ENCODE assay signal across 11 cellular contexts in the genomic region with DNA sequence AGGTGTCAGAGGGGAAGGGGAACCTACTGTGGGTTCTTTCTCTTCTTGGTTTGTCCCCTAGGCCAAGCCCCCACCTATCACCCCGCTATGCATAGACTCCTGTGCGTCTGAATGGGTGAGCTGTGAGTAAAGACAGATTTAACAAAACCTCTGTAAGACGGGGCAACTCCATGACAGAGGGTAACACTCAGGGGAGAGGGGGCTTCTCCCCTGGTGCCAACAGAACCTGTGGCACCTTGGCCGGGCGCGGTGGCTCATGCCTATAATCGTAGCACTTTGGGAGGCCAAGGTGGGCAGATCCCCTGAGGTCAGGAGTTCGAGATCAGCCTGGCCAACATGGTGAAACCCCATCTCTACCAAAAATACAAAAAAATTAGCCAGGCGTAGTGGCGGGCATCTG. TPM values are rescaled to one million over a fixed set of nuclear protein-coding genes. Genes with fewer than 3 reads are reported as not detected.
A peak's percentile ranks its signal among the peaks of the same experiment; 100 is the strongest.
DNase-seq lines count a peak whose midpoint lies in the region; ATAC-seq and TF ChIP-seq lines count a peak whose summit lies in the region.
"Not testable (repeated sequence)": the region's sequence is repeated elsewhere in the genome, so short reads cannot be mapped to it uniquely, and the experiment has no call there.
"Had no signal": no experiment of that assay in that cellular context is flagged by ENCODE, and none has a peak within 500 bp of the region (broad histone marks: within the 10 kb centered on the region; RNA-seq: fewer than 3 reads in every experiment).

No MANE protein-coding gene starts in this region.

- not testable (repeated sequence) for H3K27me3 ChIP-seq in OCI-LY3 (ENCODE audit: low read depth, low read length); colonic mucosa; endodermal cell (ENCODE audit: control insufficient read depth, insufficient read depth, low read length, poor library complexity, severe bottlenecking)

- H3K4me2 ChIP-seq in OCI-LY3 (ENCODE audit: low read length): peak overlapping the region; percentile 16; the same call in 1 of the 2 replicates

- peak overlapping the region; percentile 100 for H3K27ac ChIP-seq in OCI-LY3 (ENCODE audit: low read length)
- not testable (repeated sequence) for H3K27ac ChIP-seq in colonic mucosa; endodermal cell (ENCODE audit: low read depth, low read length)

- not testable (repeated sequence) for H3K36me3 Mint-ChIP-seq in endodermal cell (ENCODE audit: low read depth)
- H3K36me3 Mint-ChIP-seq in naive B cell: peaks cover 5 to 22% of the 10 kb centered on the region in 2 donors
- H3K36me3 Mint-ChIP-seq in stimulated activated memory B cell treated with anti-CD40 and anti-IgM and Interleukin-4, amounts not matched to agents 10 μg/mL and 1 μg/mL and 100 μg/mL, for 72 hours: peaks cover 19% of the 10 kb centered on the region

- not testable (repeated sequence) for H3K4me3 Mint-ChIP-seq in endodermal cell; stimulated activated memory B cell treated with anti-CD40 and anti-IgM and Interleukin-4, amounts not matched to agents 10 μg/mL and 1 μg/mL and 100 μg/mL, for 72 hours
- peak overlapping the region in 5 of 8 donors; percentile 5 to 91 (median 79) for H3K4me3 Mint-ChIP-seq in naive B cell

- not testable (repeated sequence) for H2AFZ ChIP-seq in OCI-LY3 (ENCODE audit: low read depth, low read length)

- not testable (repeated sequence) for H3K27ac Mint-ChIP-seq in endodermal cell
- peak overlapping the region; percentile 94 to 99 (median 98) for H3K27ac Mint-ChIP-seq in naive B cell
- peak overlapping the region; percentile 100 for H3K27ac Mint-ChIP-seq in stimulated activated memory B cell treated with anti-CD40 and anti-IgM and Interleukin-4, amounts not matched to agents 10 μg/mL and 1 μg/mL and 100 μg/mL, for 72 hours

- not testable (repeated sequence) for ATAC-seq in naive B cell (ENCODE audit: low read depth in 2 of 2); stimulated activated memory B cell treated with anti-CD40 and anti-IgM and Interleukin-4, amounts not matched to agents 10 μg/mL and 1 μg/mL and 100 μg/mL, for 72 hours

- peaks cover 17% of the 10 kb centered on the region for H3K27me3 Mint-ChIP-seq in endodermal cell (ENCODE audit: insufficient read depth)
- not testable (repeated sequence) for H3K27me3 Mint-ChIP-seq in naive B cell; stimulated activated memory B cell treated with anti-CD40 and anti-IgM and Interleukin-4, amounts not matched to agents 10 μg/mL and 1 μg/mL and 100 μg/mL, for 72 hours

- not testable (repeated sequence) for H4K20me1 ChIP-seq in OCI-LY3 (ENCODE audit: insufficient read depth, low read length)

- H3K4me3 ChIP-seq in GM12865 (ENCODE audit: low read depth, low read length); OCI-LY3 (ENCODE audit: low read length); colonic mucosa; endodermal cell (ENCODE audit: low read length): not testable (repeated sequence)

- H3K9me3 Mint-ChIP-seq in endodermal cell (peaks cover 10% of the 10 kb centered on the region), naive B cell (peaks cover 11 to 22% (median 14%) of the 10 kb centered on the region in 7 donors)
- H3K9me3 Mint-ChIP-seq in stimulated activated memory B cell treated with anti-CD40 and anti-IgM and Interleukin-4, amounts not matched to agents 10 μg/mL and 1 μg/mL and 100 μg/mL, for 72 hours: not testable (repeated sequence)

- not testable (repeated sequence) for H3K79me2 ChIP-seq in OCI-LY3 (ENCODE audit: low read length)

- peak overlapping the region; percentile 39; the same call in 1 of the 2 replicates for H3K9ac ChIP-seq in OCI-LY3 (ENCODE audit: low read length)
- not testable (repeated sequence) for H3K9ac ChIP-seq in colonic mucosa (ENCODE audit: low read depth in 2 of 2, low read length in 2 of 2); endodermal cell (ENCODE audit: extremely low read depth, low read length, poor library complexity, severe bottlenecking)

- H3K9me3 ChIP-seq in OCI-LY3 (ENCODE audit: insufficient read depth, low read length) (peaks cover 20% of the 10 kb centered on the region), endodermal cell (ENCODE audit: control insufficient read depth, low read length) (peaks cover 19% of the 10 kb centered on the region)
- H3K9me3 ChIP-seq in colonic mucosa: not testable (repeated sequence)

- H3K4me1 Mint-ChIP-seq in endodermal cell: not testable (repeated sequence)
- peaks cover 38 to 57% (median 51%) of the 10 kb centered on the region in 3 donors for H3K4me1 Mint-ChIP-seq in naive B cell
- H3K4me1 Mint-ChIP-seq in stimulated activated memory B cell treated with anti-CD40 and anti-IgM and Interleukin-4, amounts not matched to agents 10 μg/mL and 1 μg/mL and 100 μg/mL, for 72 hours: peaks cover 40% of the 10 kb centered on the region

- DNase-seq in GM12865 (ENCODE audit: low read depth): peak; percentile 0
- peak; percentile 40 for DNase-seq in activated CD8-positive, alpha-beta memory T cell treated with anti-CD3 and anti-CD28 coated beads for 24 hours
- peak; percentile 3 for DNase-seq in colonic mucosa
- DNase-seq in endodermal cell: peak; percentile 26
- DNase-seq in naive B cell: not testable (repeated sequence)

- WGBS in endodermal cell (ENCODE audit: insufficient coverage in 1 of 2, insufficient read length in 1 of 2), 2 experiments: 93 to 100% methylated on average over 1 to 10 of the region's 10 CpGs

- H3K4me1 ChIP-seq in OCI-LY3 (ENCODE audit: low read length): peaks cover 49% of the 10 kb centered on the region
- H3K4me1 ChIP-seq in colonic mucosa; endodermal cell (ENCODE audit: control insufficient read depth, insufficient read depth, low read length): not testable (repeated sequence)

- intact Hi-C loops in colonic mucosa (cut with DNase I): not testable (repeated sequence)

- TF ChIP-seq CTCF in GM12865 (IDR thresholded peaks at IDR 0.05; ENCODE audit: insufficient read depth, low read depth, low read length, missing control alignments); OCI-LY3 (IDR thresholded peaks at IDR 0.05; ENCODE audit: low read depth, low read length); colonic mucosa (IDR thresholded peaks at IDR 0.05); endodermal cell (conservative IDR thresholded peaks at IDR 0.05): not testable (repeated sequence)

- H3K36me3 ChIP-seq in OCI-LY3 (replicated peaks; ENCODE audit: low read depth, low read length): peaks cover 20% of the 10 kb centered on the region
- not testable (repeated sequence) for H3K36me3 ChIP-seq in colonic mucosa; endodermal cell (ENCODE audit: control insufficient read depth, insufficient read depth, low read length)

RNA-seq across cellular contexts. Expression of a gene that starts 6.2 kb away (rescaled TPM):
- total RNA-seq in colonic mucosa (10 to 100 TPM in 1 of 2 donors, 1 to 10 TPM in 1; 6.5 to 12.8 TPM), endodermal cell (1 to 10 TPM; 3.3 to 5.1 TPM)
- 0.25 TPM for polyA plus RNA-seq in endodermal cell (2013, experiment 1 of 2)
- 0.25 TPM for polyA plus RNA-seq in endodermal cell (2013, experiment 2 of 2)
- not detected for polyA plus RNA-seq in naive B cell (ENCODE audit: low read depth in 6 of 6)
- total RNA-seq: A172; A673; CD8-positive, alpha-beta memory T cell had no signal
- polyA plus RNA-seq: CD8-positive, alpha-beta memory T cell had no signal

RNA-seq across cellular contexts. Expression of a gene that starts 47.0 kb away (rescaled TPM):
- total RNA-seq in colonic mucosa (not detected), endodermal cell (not detected)
- not detected for polyA plus RNA-seq in endodermal cell (2013, experiment 1 of 2)
- not detected for polyA plus RNA-seq in endodermal cell (2013, experiment 2 of 2)
- polyA plus RNA-seq in naive B cell (ENCODE audit: low read depth in 6 of 6): not detected
- total RNA-seq: A172; A673; CD4-positive, alpha-beta T cell; CD8-positive, alpha-beta memory T cell had no signal
- polyA plus RNA-seq: CD8-positive, alpha-beta memory T cell had no signal
